Comparison of ENCODE assay signal across 36 cellular contexts in the genomic region with DNA sequence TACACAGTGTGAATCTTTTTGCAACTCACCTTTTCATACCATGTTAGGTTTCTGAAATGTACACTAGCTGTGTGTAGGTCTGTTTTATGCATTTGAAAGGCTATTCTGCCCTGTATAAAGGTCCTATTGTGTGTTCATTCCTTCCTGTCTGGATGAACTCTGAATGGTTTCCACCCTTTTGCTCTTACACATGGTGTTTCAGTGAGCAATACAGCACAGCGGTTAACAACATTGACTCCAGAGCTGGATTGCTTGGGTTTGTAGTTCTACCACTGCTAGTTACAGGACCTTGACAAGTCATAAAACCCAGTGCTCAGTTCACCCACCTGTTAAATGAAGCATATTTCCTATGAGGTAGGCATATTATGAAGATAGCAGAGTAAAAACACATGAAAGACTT.
"Had no signal": no experiment of that assay in that cellular context is flagged by ENCODE, and none has a peak within 500 bp of the region (broad histone marks: within the 10 kb centered on the region; RNA-seq: fewer than 3 reads in every experiment).

No MANE protein-coding gene starts in this region.

- H3K4me1 ChIP-seq: Peyer's patch had no signal

- H3K9me3 ChIP-seq: Peyer's patch had no signal

- DNase-seq: activated CD4-positive, alpha-beta T cell treated with anti-CD3 and anti-CD28 coated beads, Interleukin-2, amount 10 ng/mL, durations not matched to agents 24 days and 14 days; activated CD4-positive, alpha-beta T cell treated with anti-CD3 and anti-CD28 coated beads, Interleukin-2, amount 50 U/mL, for 4 hours; activated CD4-positive, CD25-positive, alpha-beta regulatory T cell; activated CD8-positive, alpha-beta T cell treated with anti-CD3 and anti-CD28 coated beads for 36 hours; activated effector memory CD4-positive, alpha-beta T cell treated with anti-CD3 and anti-CD28 coated beads, Interleukin-2, amount 50 U/mL, for 16 hours; activated naive CD4-positive, alpha-beta T cell; activated naive CD4-positive, alpha-beta T cell treated with anti-CD3 and anti-CD28 coated beads, Interleukin-2, amount 50 U/mL, for 16 hours; activated naive CD8-positive, alpha-beta T cell treated with anti-CD3 and anti-CD28 coated beads for 36 hours; activated T-cell treated with anti-CD3 and anti-CD28 coated beads, Interleukin-2, amount 50 U/mL, for 1 hour; activated T-cell treated with anti-CD3 and anti-CD28 coated beads, Interleukin-2, amount 50 U/mL, for 72 hours; amniotic stem cell; aorta; brain microvascular endothelial cell; central memory CD4-positive, alpha-beta T cell; Karpas-422; KBM-7; NCI-H1048; NCI-H1105 treated with DMSO at 0.1 percent for 48 hours; NCI-H1436; NCI-H1694; NCI-H1930; NCI-H2081 treated with DMSO at 0.1 percent for 48 hours; NCI-H345; NCI-H510A; NCI-H526; Peyer's patch; RPMI8226; SIG-M5; SW 1271; T-helper 1 cell; T-helper 2 cell; T-helper 9 cell; WERI-Rb-1 had no signal

- H3K4me3 Mint-ChIP-seq: activated CD4-positive, alpha-beta T cell treated with anti-CD3 and anti-CD28 coated beads, Interleukin-2, amount 10 ng/mL, durations not matched to agents 24 days and 14 days; activated CD8-positive, alpha-beta T cell treated with anti-CD3 and anti-CD28 coated beads for 36 hours; activated naive CD8-positive, alpha-beta T cell treated with anti-CD3 and anti-CD28 coated beads for 36 hours; activated T-cell treated with anti-CD3 and anti-CD28 coated beads, Interleukin-2, amount 50 U/mL, for 72 hours; activated T-helper 17 cell treated with anti-CD3 and anti-CD28 coated beads, Interleukin-2, amount 50 U/mL, for 72 hours had no signal

- H3K27ac ChIP-seq: brain microvascular endothelial cell, Peyer's patch, WERI-Rb-1 had no signal

- H3K36me3 Mint-ChIP-seq: activated naive CD8-positive, alpha-beta T cell treated with anti-CD3 and anti-CD28 coated beads for 36 hours had no signal

- H3K36me3 ChIP-seq: brain microvascular endothelial cell, Peyer's patch, WERI-Rb-1 had no signal

- ATAC-seq: activated CD8-positive, alpha-beta T cell treated with anti-CD3 and anti-CD28 coated beads for 36 hours; activated T-cell treated with anti-CD3 and anti-CD28 coated beads, Interleukin-2, amount 50 U/mL, for 72 hours; activated T-helper 17 cell treated with anti-CD3 and anti-CD28 coated beads, Interleukin-2, amount 50 U/mL, for 72 hours; Right ventricle myocardium inferior; SK-N-SH treated with all-trans-retinoic acid at 6 μM for 48 hours had no signal

- H3K9me3 Mint-ChIP-seq: activated CD4-positive, alpha-beta T cell treated with anti-CD3 and anti-CD28 coated beads, Interleukin-2, amount 10 ng/mL, durations not matched to agents 24 days and 14 days; activated CD8-positive, alpha-beta T cell treated with anti-CD3 and anti-CD28 coated beads for 36 hours; activated naive CD8-positive, alpha-beta T cell treated with anti-CD3 and anti-CD28 coated beads for 36 hours; activated T-cell treated with anti-CD3 and anti-CD28 coated beads, Interleukin-2, amount 50 U/mL, for 72 hours; activated T-helper 17 cell treated with anti-CD3 and anti-CD28 coated beads, Interleukin-2, amount 50 U/mL, for 72 hours had no signal

- H3K27me3 ChIP-seq: brain microvascular endothelial cell, Peyer's patch had no signal

- H3K27ac Mint-ChIP-seq: activated CD4-positive, alpha-beta T cell treated with anti-CD3 and anti-CD28 coated beads, Interleukin-2, amount 10 ng/mL, durations not matched to agents 24 days and 14 days; activated CD8-positive, alpha-beta T cell treated with anti-CD3 and anti-CD28 coated beads for 36 hours; activated naive CD8-positive, alpha-beta T cell treated with anti-CD3 and anti-CD28 coated beads for 36 hours; activated T-cell treated with anti-CD3 and anti-CD28 coated beads, Interleukin-2, amount 50 U/mL, for 72 hours; activated T-helper 17 cell treated with anti-CD3 and anti-CD28 coated beads, Interleukin-2, amount 50 U/mL, for 72 hours had no signal

- H3K4me3 ChIP-seq: Peyer's patch had no signal

- H3K4me1 Mint-ChIP-seq: activated CD4-positive, alpha-beta T cell treated with anti-CD3 and anti-CD28 coated beads, Interleukin-2, amount 10 ng/mL, durations not matched to agents 24 days and 14 days; activated naive CD8-positive, alpha-beta T cell treated with anti-CD3 and anti-CD28 coated beads for 36 hours; activated T-helper 17 cell treated with anti-CD3 and anti-CD28 coated beads, Interleukin-2, amount 50 U/mL, for 72 hours had no signal
